In genomic region chr14:71554959-71555612, GRCh38 we compare ENCODE assay signal across 8 cellular contexts.
DNase-seq lines count a peak whose midpoint lies in the region; ATAC-seq and TF ChIP-seq lines count a peak whose summit lies in the region.

No MANE protein-coding gene starts in this region.

- ATAC-seq in GM18502 (IDR thresholded peaks at IDR 0.05; ENCODE audit: poor library complexity, unreplicated experiment) (peak; percentile 33), GM21619 (IDR thresholded peaks at IDR 0.05; ENCODE audit: unreplicated experiment) (peak; percentile 20), HG03575 (IDR thresholded peaks at IDR 0.05; ENCODE audit: extremely low read depth, insufficient number of reproducible peaks, low FRiP score, unreplicated experiment) (peak; percentile 8), left colon (peak; percentile 2)

- CTCF ChIA-PET in HEK293T (lab: Yijun Ruan, JAX): no interaction called here

- POLR2A ChIA-PET in HEK293T (lab: Yijun Ruan, JAX): no interaction called here

- no peak for DNase-seq in left colon
- no peak for DNase-seq in GDM1 (lab: John Stamatoyannopoulos, UW)
- no peak for DNase-seq in HEK293T (ENCODE audit: extremely low spot score)
- no peak for DNase-seq in NCI-H526 treated with DMSO at 0.1 percent for 48 hours (lab: John Stamatoyannopoulos, UW)
- no peak for DNase-seq in COLO829 (ENCODE audit: low spot score)

- intact Hi-C loops in left colon (cut with DNase I, micrococcal nuclease): no loop called here

TF ChIP-seq in HEK293T, 16 proteins besides CTCF, POLR2A, EP300 and RAD21:
- no peak for TF ChIP-seq CTBP1 (IDR thresholded peaks at IDR 0.05; ENCODE audit: borderline replicate concordance)
- TF ChIP-seq ARNT (IDR thresholded peaks at IDR 0.05): no peak
- no peak for TF ChIP-seq ELF4 (IDR thresholded peaks at IDR 0.05)
- TF ChIP-seq NFRKB (IDR thresholded peaks at IDR 0.05): no peak
- TF ChIP-seq FOXM1 (IDR thresholded peaks at IDR 0.05; ENCODE audit: borderline replicate concordance): no peak
- TF ChIP-seq FOXK2 (IDR thresholded peaks at IDR 0.05): no peak
- no peak for TF ChIP-seq BHLHE40 (IDR thresholded peaks at IDR 0.05; ENCODE audit: borderline replicate concordance)
- TF ChIP-seq L3MBTL2 (conservative IDR thresholded peaks at IDR 0.05): no peak
- no peak for TF ChIP-seq TARDBP (IDR thresholded peaks at IDR 0.05)
- TF ChIP-seq ZNF384 (IDR thresholded peaks at IDR 0.05): no peak
- TF ChIP-seq FOXA1 (IDR thresholded peaks at IDR 0.05): no peak
- TF ChIP-seq SUZ12 (IDR thresholded peaks at IDR 0.05): no peak
- TF ChIP-seq HDGF (IDR thresholded peaks at IDR 0.05; ENCODE audit: borderline replicate concordance): no peak
- TF ChIP-seq SP1 (IDR thresholded peaks at IDR 0.05): no peak
- TF ChIP-seq PKNOX1 (IDR thresholded peaks at IDR 0.05): no peak
- TF ChIP-seq LEF1 (IDR thresholded peaks at IDR 0.05; ENCODE audit: borderline replicate concordance): no peak
TF ChIP-seq in HEK293T: peak in this region for 0.
